Comparison of ENCODE assay signal across 28 cellular contexts in genomic region chr1:57450981-57451380, GRCh38. TPM values are rescaled to one million over a fixed set of nuclear protein-coding genes. Genes with fewer than 3 reads are reported as not detected.
"Had no signal": no experiment of that assay in that cellular context is flagged by ENCODE, and none has a peak within 500 bp of the region (broad histone marks: within the 10 kb centered on the region; RNA-seq: fewer than 3 reads in every experiment).

No MANE protein-coding gene starts in this region.

- H3K4me3 ChIP-seq: adrenal gland had no signal

- FAIRE-seq: bronchial epithelial cell had no signal

- H3K4me3 Mint-ChIP-seq: activated CD4-positive, alpha-beta T cell treated with anti-CD3 and anti-CD28 coated beads for 36 hours; activated CD4-positive, alpha-beta T cell treated with anti-CD3 and anti-CD28 coated beads, Interleukin-2, amount 10 ng/mL, durations not matched to agents 7 days and 5 days; activated CD8-positive, alpha-beta T cell treated with anti-CD3 and anti-CD28 coated beads, Interleukin-2, amount 10 ng/mL, durations not matched to agents 7 days and 5 days; activated naive CD4-positive, alpha-beta T cell treated with anti-CD3 and anti-CD28 coated beads for 36 hours; activated T-cell treated with anti-CD3 and anti-CD28 coated beads, Interleukin-2, amount 50 U/mL, for 24 hours; brain had no signal

- H3K4me1 ChIP-seq: adrenal gland had no signal

- DNase-seq: activated CD4-positive, alpha-beta T cell treated with anti-CD3 and anti-CD28 coated beads for 36 hours; activated CD4-positive, alpha-beta T cell treated with anti-CD3 and anti-CD28 coated beads, Interleukin-2, amount 10 ng/mL, durations not matched to agents 7 days and 5 days; activated CD4-positive, alpha-beta T cell treated with anti-CD3 and anti-CD28 coated beads, Interleukin-2, amount 50 U/mL, for 48 hours; activated CD8-positive, alpha-beta T cell treated with anti-CD3 and anti-CD28 coated beads, Interleukin-2, amount 10 ng/mL, durations not matched to agents 7 days and 5 days; activated gamma-delta T cell treated with Interleukin-2 at 50 U/mL for 16 hours; activated naive CD4-positive, alpha-beta T cell treated with anti-CD3 and anti-CD28 coated beads for 36 hours; activated T-cell treated with anti-CD3 and anti-CD28 coated beads, Interleukin-2, amount 50 U/mL, for 24 hours; adrenal gland; caudate nucleus; cerebellar nuclear complex; NCI-H1092 treated with DMSO at 0.1 percent for 48 hours; NCI-H1417; NCI-H187 treated with DMSO at 0.1 percent for 48 hours; NCI-H2081; NCI-H2171 treated with DMSO at 0.1 percent for 48 hours; NCI-H2227 treated with DMSO at 0.1 percent for 48 hours; NCI-H446; NCI-H510A treated with DMSO at 0.1 percent for 48 hours; NCI-H526 treated with DMSO at 0.1 percent for 48 hours; NCI-H774; RPMI8226; T1000 had no signal

- H3K27ac ChIP-seq: adrenal gland had no signal

- H3K36me3 ChIP-seq: adrenal gland had no signal

- H3K9me3 ChIP-seq: adrenal gland had no signal

- H3K4me1 Mint-ChIP-seq: activated CD4-positive, alpha-beta T cell treated with anti-CD3 and anti-CD28 coated beads for 36 hours; activated CD4-positive, alpha-beta T cell treated with anti-CD3 and anti-CD28 coated beads, Interleukin-2, amount 10 ng/mL, durations not matched to agents 7 days and 5 days had no signal

- H3K27me3 Mint-ChIP-seq: activated CD4-positive, alpha-beta T cell treated with anti-CD3 and anti-CD28 coated beads, Interleukin-2, amount 10 ng/mL, durations not matched to agents 7 days and 5 days had no signal

- H3K36me3 Mint-ChIP-seq: brain had no signal

- ATAC-seq: activated CD4-positive, alpha-beta T cell treated with anti-CD3 and anti-CD28 coated beads for 36 hours; activated CD4-positive, CD25-positive, alpha-beta regulatory T cell treated with anti-CD3 and anti-CD28 coated beads, Interleukin-2, amount 50 U/mL, for 24 hours; activated CD8-positive, alpha-beta T cell treated with anti-CD3 and anti-CD28 coated beads, Interleukin-2, amount 10 ng/mL, durations not matched to agents 7 days and 5 days; activated naive CD4-positive, alpha-beta T cell treated with anti-CD3 and anti-CD28 coated beads, Interleukin-2, amount 50 U/mL, for 72 hours; Panc1 had no signal

- H3K9me3 Mint-ChIP-seq: activated CD4-positive, alpha-beta T cell treated with anti-CD3 and anti-CD28 coated beads, Interleukin-2, amount 10 ng/mL, durations not matched to agents 7 days and 5 days; activated naive CD4-positive, alpha-beta T cell treated with anti-CD3 and anti-CD28 coated beads for 36 hours; activated T-cell treated with anti-CD3 and anti-CD28 coated beads, Interleukin-2, amount 50 U/mL, for 24 hours; activated T-helper 2 cell treated with anti-CD3 and anti-CD28 coated beads, Interferon-gamma antibody, Interleukin-2, Interleukin-4, amounts not matched to agents 10 μg/mL and 5 μg/mL and 100 μg/mL, durations not matched to agents 14 hours and 24 hours and 36 hours; brain had no signal

- H3K27ac Mint-ChIP-seq: activated CD4-positive, alpha-beta T cell treated with anti-CD3 and anti-CD28 coated beads for 36 hours; activated CD4-positive, alpha-beta T cell treated with anti-CD3 and anti-CD28 coated beads, Interleukin-2, amount 10 ng/mL, durations not matched to agents 7 days and 5 days; activated CD8-positive, alpha-beta T cell treated with anti-CD3 and anti-CD28 coated beads, Interleukin-2, amount 10 ng/mL, durations not matched to agents 7 days and 5 days; activated naive CD4-positive, alpha-beta T cell treated with anti-CD3 and anti-CD28 coated beads for 36 hours; activated naive CD4-positive, alpha-beta T cell treated with anti-CD3 and anti-CD28 coated beads, Interleukin-2, amount 50 U/mL, for 72 hours; activated T-cell treated with anti-CD3 and anti-CD28 coated beads, Interleukin-2, amount 50 U/mL, for 24 hours; activated T-helper 2 cell treated with anti-CD3 and anti-CD28 coated beads, Interferon-gamma antibody, Interleukin-2, Interleukin-4, amounts not matched to agents 10 μg/mL and 5 μg/mL and 100 μg/mL, durations not matched to agents 14 hours and 24 hours and 36 hours; brain had no signal

RNA-seq across cellular contexts. Expression of gene DAB1, which starts 27.1 kb away (rescaled TPM):
- total RNA-seq: activated naive CD4-positive, alpha-beta T cell treated with anti-CD3 and anti-CD28 coated beads for 36 hours; activated T-helper 2 cell treated with anti-CD3 and anti-CD28 coated beads, Interferon-gamma antibody, Interleukin-2, Interleukin-4, amounts not matched to agents 10 μg/mL and 5 μg/mL and 100 μg/mL, durations not matched to agents 14 hours and 24 hours and 36 hours; bronchial epithelial cell had no signal
